8 cellular contexts compared by ENCODE assay signal in genomic region chr5:103258368-103258956, GRCh38. TPM values are rescaled to one million over a fixed set of nuclear protein-coding genes. Genes with fewer than 3 reads are reported as not detected.
DNase-seq lines count a peak whose midpoint lies in the region; ATAC-seq lines count a peak whose summit lies in the region.

MACIR (plus strand) TSS chr5:103258763; CDS start chr5:103275920, 17,157 bp downstream.

- H3K9me3 Mint-ChIP-seq in activated CD8-positive, alpha-beta memory T cell treated with anti-CD3 and anti-CD28 coated beads, Interleukin-2, amount 10 ng/mL, durations not matched to agents 7 days and 5 days (ENCODE audit: low read depth), result no peaks in the 10 kb centered on the region
- H3K9me3 Mint-ChIP-seq in effector memory CD8-positive, alpha-beta T cell, result no peaks in the 10 kb centered on the region

- ATAC-seq in GM21367 (IDR thresholded peaks at IDR 0.05; ENCODE audit: unreplicated experiment), result peak; percentile 81
- peak; percentile 96 for ATAC-seq in activated CD8-positive, alpha-beta memory T cell treated with anti-CD3 and anti-CD28 coated beads, Interleukin-2, amount 10 ng/mL, durations not matched to agents 7 days and 5 days
- peak; percentile 90 for ATAC-seq in effector memory CD8-positive, alpha-beta T cell (replicated peaks)

- H3K4me1 Mint-ChIP-seq in activated CD8-positive, alpha-beta memory T cell treated with anti-CD3 and anti-CD28 coated beads, Interleukin-2, amount 10 ng/mL, durations not matched to agents 7 days and 5 days, result peaks cover 26% of the 10 kb centered on the region
- peaks cover 10 to 15% of the 10 kb centered on the region in 2 donors for H3K4me1 Mint-ChIP-seq in effector memory CD8-positive, alpha-beta T cell (ENCODE audit: low read depth in 2 of 2)

- H3K4me3 Mint-ChIP-seq in activated CD8-positive, alpha-beta memory T cell treated with anti-CD3 and anti-CD28 coated beads, Interleukin-2, amount 10 ng/mL, durations not matched to agents 7 days and 5 days, result peak within 1 kb of the TSS; percentile 82
- H3K4me3 Mint-ChIP-seq in effector memory CD8-positive, alpha-beta T cell, result peak within 1 kb of the TSS; percentile 81 to 86

- peaks cover 14% of the 10 kb centered on the region for H3K27me3 Mint-ChIP-seq in activated CD8-positive, alpha-beta memory T cell treated with anti-CD3 and anti-CD28 coated beads, Interleukin-2, amount 10 ng/mL, durations not matched to agents 7 days and 5 days
- H3K27me3 Mint-ChIP-seq in effector memory CD8-positive, alpha-beta T cell, result peaks cover 11 to 21% of the 10 kb centered on the region in 2 donors

- CTCF ChIA-PET in activated CD8-positive, alpha-beta memory T cell treated with anti-CD3 and anti-CD28 coated beads, Interleukin-2, amount 10 ng/mL, durations not matched to agents 7 days and 5 days (lab: Charles Lee), result interaction anchor here (0.8 to 2.1 kb wide), 13 partner anchors 10 to 217 kb away, joined by 3 to 7 read pairs (median 4); no protein-coding TSS in a partner anchor

- H3K27ac Mint-ChIP-seq in activated CD8-positive, alpha-beta memory T cell treated with anti-CD3 and anti-CD28 coated beads, Interleukin-2, amount 10 ng/mL, durations not matched to agents 7 days and 5 days, result peak within 1 kb of the TSS; percentile 78
- peak within 1 kb of the TSS; percentile 12 to 92 for H3K27ac Mint-ChIP-seq in effector memory CD8-positive, alpha-beta T cell

- DNase-seq in COR-L47 (lab: John Stamatoyannopoulos, UW) (peak; percentile 97), HT1080 (ENCODE audit: low read depth) (peak; percentile 96), NOMO-1 treated with DMSO at 0.1 percent for 48 hours (lab: John Stamatoyannopoulos, UW; ENCODE audit: unreplicated experiment) (peak; percentile 94), medulla oblongata (ENCODE audit: extremely low spot score) (peak; percentile 97)
- DNase-seq in activated CD8-positive, alpha-beta memory T cell treated with anti-CD3 and anti-CD28 coated beads, Interleukin-2, amount 10 ng/mL, durations not matched to agents 7 days and 5 days, result peak; percentile 98
- DNase-seq in effector memory CD8-positive, alpha-beta T cell, result peak; percentile 87 to 93 (median 90)
- DNase-seq in stimulated activated CD4-positive, alpha-beta T cell treated with anti-CD3 and anti-CD28 coated beads, TNF-alpha, amount 100 ng/mL, for 48 hours (ENCODE audit: low read depth in 3 of 3), result peak; percentile 77 to 86 (median 83)

- H3K36me3 Mint-ChIP-seq in activated CD8-positive, alpha-beta memory T cell treated with anti-CD3 and anti-CD28 coated beads, Interleukin-2, amount 10 ng/mL, durations not matched to agents 7 days and 5 days, result no peaks in the 10 kb centered on the region
- peaks cover 4% of the 10 kb centered on the region for H3K36me3 Mint-ChIP-seq in effector memory CD8-positive, alpha-beta T cell (ENCODE audit: insufficient read depth)

RNA-seq across cellular contexts. Expression of gene MACIR, which starts in this region (rescaled TPM):
- 20.2 and 26.7 TPM in 2 replicates for total RNA-seq in HT1080 (2014; rRNA removed; shearing (Covaris generic))
- 27.0 and 28.8 TPM in 2 replicates for polyA plus RNA-seq in HT1080 (2015; cell fraction: cytosol; rRNA removed)
- 21.1 and 21.6 TPM in 2 replicates for polyA plus RNA-seq in HT1080 (2015; cell fraction: nucleus; rRNA removed)
- 1 to 10 TPM; 6.4 to 9.5 TPM for total RNA-seq in activated CD8-positive, alpha-beta memory T cell treated with anti-CD3 and anti-CD28 coated beads, Interleukin-2, amount 10 ng/mL, durations not matched to agents 7 days and 5 days

Comparison
In these comparisons a context has a peak if more than half of its experiments do, and no peak if none do; other contexts are left out.
1. Peak in every context shown above with its lines: DNase-seq and ATAC-seq.